ENCODE assay signal across 8 cellular contexts in genomic region chr19:51338563-51339312, GRCh38. TPM values are rescaled to one million over a fixed set of nuclear protein-coding genes. Genes with fewer than 3 reads are reported as not detected.
DNase-seq lines count a peak whose midpoint lies in the region; ATAC-seq and TF ChIP-seq lines count a peak whose summit lies in the region.

No MANE protein-coding gene starts in this region.

- intact Hi-C loops in activated CD4-positive, alpha-beta T cell treated with anti-CD3 and anti-CD28 coated beads, Interleukin-2, amount 10 ng/mL, durations not matched to agents 24 days and 14 days (cut with micrococcal nuclease): loop anchor here (1.0 to 2.0 kb wide), 6 partner anchors 24 to 318 kb away; no protein-coding TSS in a partner anchor
- intact Hi-C loops in left lung (cut with DNase I): no loop called here

- peak; percentile 42 for ATAC-seq in HG02840 (IDR thresholded peaks at IDR 0.05; ENCODE audit: low FRiP score, unreplicated experiment)
- ATAC-seq in left lung: peak; percentile 82

- H3K36me3 Mint-ChIP-seq in activated CD4-positive, alpha-beta T cell treated with anti-CD3 and anti-CD28 coated beads, Interleukin-2, amount 10 ng/mL, durations not matched to agents 24 days and 14 days (ENCODE audit: low read depth): peaks cover 2% of the 10 kb centered on the region

- peak overlapping the region; percentile 62 to 75 for H3K4me3 ChIP-seq in left lung

- H3K27ac Mint-ChIP-seq in activated CD4-positive, alpha-beta T cell treated with anti-CD3 and anti-CD28 coated beads, Interleukin-2, amount 10 ng/mL, durations not matched to agents 24 days and 14 days: peak overlapping the region; percentile 87

- H3K9me3 Mint-ChIP-seq in activated CD4-positive, alpha-beta T cell treated with anti-CD3 and anti-CD28 coated beads, Interleukin-2, amount 10 ng/mL, durations not matched to agents 24 days and 14 days: no peaks in the 10 kb centered on the region

- peaks cover 0 to 14% of the 10 kb centered on the region in 2 donors for H3K27me3 ChIP-seq in left lung

- peak overlapping the region; percentile 90 for H3K4me3 Mint-ChIP-seq in activated CD4-positive, alpha-beta T cell treated with anti-CD3 and anti-CD28 coated beads, Interleukin-2, amount 10 ng/mL, durations not matched to agents 24 days and 14 days

- no peaks in the 10 kb centered on the region for H3K9me3 ChIP-seq in left lung

- no peaks in the 10 kb centered on the region for H3K36me3 ChIP-seq in left lung

- H3K4me1 Mint-ChIP-seq in activated CD4-positive, alpha-beta T cell treated with anti-CD3 and anti-CD28 coated beads, Interleukin-2, amount 10 ng/mL, durations not matched to agents 24 days and 14 days: peaks cover 20% of the 10 kb centered on the region

- TF ChIP-seq CTCF in left lung (IDR thresholded peaks at IDR 0.05): peak; percentile 80 to 88

- peaks cover 6% of the 10 kb centered on the region for H3K27me3 Mint-ChIP-seq in activated CD4-positive, alpha-beta T cell treated with anti-CD3 and anti-CD28 coated beads, Interleukin-2, amount 10 ng/mL, durations not matched to agents 24 days and 14 days

- H3K4me1 ChIP-seq in left lung: peaks cover 2 to 20% of the 10 kb centered on the region in 2 donors

- DNase-seq in DMS53 (lab: John Stamatoyannopoulos, UW) (peak; percentile 46), DMS53 treated with DMSO at 0.1 percent for 48 hours (lab: John Stamatoyannopoulos, UW; ENCODE audit: unreplicated experiment) (no peak), NCI-H226 (peak; percentile 72), dedifferentiated amniotic fluid mesenchymal stem cell (ENCODE audit: extremely low spot score) (peak; percentile 56), left lung (peak; percentile 83 to 95)
- DNase-seq in activated CD4-positive, alpha-beta T cell treated with anti-CD3 and anti-CD28 coated beads, Interleukin-2, amount 10 ng/mL, durations not matched to agents 24 days and 14 days: peak; percentile 95
- DNase-seq in stimulated activated CD4-positive, alpha-beta T cell treated with anti-CD3 and anti-CD28 coated beads, Interleukin-2, amount 100 ng/mL, for 24 hours: peak; percentile 91 to 93

- peak overlapping the region; percentile 69 to 78 for H3K27ac ChIP-seq in left lung

RNA-seq across cellular contexts. Expression of gene VSIG10L, which starts 3.2 kb away (rescaled TPM):
- 7.1 and 7.2 TPM in 2 replicates for total RNA-seq in activated CD4-positive, alpha-beta T cell treated with anti-CD3 and anti-CD28 coated beads, Interleukin-2, amount 10 ng/mL, durations not matched to agents 24 days and 14 days
- total RNA-seq in left lung: 1 to 10 TPM; 3.5 to 4.1 TPM

RNA-seq across cellular contexts. Expression of gene IGLON5, which starts 27.3 kb away (rescaled TPM):
- total RNA-seq in activated CD4-positive, alpha-beta T cell treated with anti-CD3 and anti-CD28 coated beads, Interleukin-2, amount 10 ng/mL, durations not matched to agents 24 days and 14 days: 1.2 and 1.8 TPM in 2 replicates
- total RNA-seq in left lung: not detected

RNA-seq across cellular contexts. Expression of gene ETFB, which starts 27.4 kb away (rescaled TPM):
- total RNA-seq in activated CD4-positive, alpha-beta T cell treated with anti-CD3 and anti-CD28 coated beads, Interleukin-2, amount 10 ng/mL, durations not matched to agents 24 days and 14 days: 194 and 199 TPM in 2 replicates
- total RNA-seq in left lung: 10 to 100 TPM; 72.4 to 89.6 TPM

RNA-seq across cellular contexts. Expression of gene CLDND2, which starts 30.1 kb away (rescaled TPM):
- 18.7 and 19.6 TPM in 2 replicates for total RNA-seq in activated CD4-positive, alpha-beta T cell treated with anti-CD3 and anti-CD28 coated beads, Interleukin-2, amount 10 ng/mL, durations not matched to agents 24 days and 14 days
- total RNA-seq in left lung: 1 to 10 TPM; 1.4 to 1.6 TPM

RNA-seq across cellular contexts. Expression of gene NKG7, which starts 33.7 kb away (rescaled TPM):
- total RNA-seq in activated CD4-positive, alpha-beta T cell treated with anti-CD3 and anti-CD28 coated beads, Interleukin-2, amount 10 ng/mL, durations not matched to agents 24 days and 14 days: 363 and 379 TPM in 2 replicates
- total RNA-seq in left lung: 10 to 100 TPM; 15.2 to 50.1 TPM
